ENCODE assay signal across 25 cellular contexts in the genomic region with DNA sequence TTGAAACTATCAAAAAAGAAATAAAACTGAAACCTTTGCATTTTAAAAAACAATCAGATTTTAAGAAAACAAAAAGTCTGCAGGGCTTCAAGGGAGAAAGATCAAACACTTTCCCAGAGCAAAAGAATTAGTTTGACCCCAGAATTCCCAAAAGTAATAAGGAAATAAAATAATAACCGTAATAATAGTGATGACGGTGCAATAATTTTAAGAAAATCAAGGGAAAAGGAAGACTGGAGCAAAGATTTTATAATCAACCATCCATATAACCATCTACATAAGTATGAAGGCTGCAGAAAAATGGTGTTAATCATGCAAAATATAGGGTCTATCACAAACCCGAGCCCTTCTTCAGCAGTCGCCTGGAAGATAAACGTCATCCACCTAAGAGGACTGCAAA.
DNase-seq lines count a peak whose midpoint lies in the region; ATAC-seq, FAIRE-seq and TF ChIP-seq lines count a peak whose summit lies in the region.
"Had no signal": no experiment of that assay in that cellular context is flagged by ENCODE, and none has a peak within 500 bp of the region (broad histone marks: within the 10 kb centered on the region; RNA-seq: fewer than 3 reads in every experiment).

No MANE protein-coding gene starts in this region.

- TF ChIP-seq CTCF in HepG2 (CRISPR knock-in tag; IDR thresholded peaks at IDR 0.05) (no peak), right lobe of liver (IDR thresholded peaks at IDR 0.05) (no peak), colonic mucosa (IDR thresholded peaks at IDR 0.05) (no peak)

- no peak for FAIRE-seq in HepG2 (lab: Jason Lieb, UNC)
- FAIRE-seq: GM12878, GM12892, GM18507 had no signal

- H3K4me1 ChIP-seq in HepG2 (ENCODE audit: insufficient read depth, low read length) (no peaks in the 10 kb centered on the region), right lobe of liver (no peaks in the 10 kb centered on the region), colonic mucosa (no peaks in the 10 kb centered on the region)
- H3K4me1 ChIP-seq: BE2C, BLaER1 had no signal

- H3K9me3 Mint-ChIP-seq in activated naive CD4-positive, alpha-beta T cell treated with anti-CD3 and anti-CD28 coated beads, Interleukin-2, amount 50 U/mL, for 72 hours, result no peaks in the 10 kb centered on the region

- H3K9ac ChIP-seq in HepG2 (ENCODE audit: insufficient read depth, low read depth, low read length) (no peak overlapping the region), colonic mucosa (ENCODE audit: low read depth in 2 of 2, low read length in 2 of 2) (no peak overlapping the region)
- H3K9ac ChIP-seq: BLaER1 had no signal

- WGBS in HepG2 (ENCODE audit: low lambda C conversion rate), result 2% methylated on average over 5 of the region's 5 CpGs
- WGBS in right lobe of liver (ENCODE audit: insufficient coverage, low coverage, low lambda C conversion rate, missing lambda C conversion rate), result 51% methylated on average over 5 of the region's 5 CpGs

- no peak overlapping the region for H2AFZ ChIP-seq in HepG2 (ENCODE audit: low read length)

- DNase-seq in HepG2 (ENCODE audit: low spot score) (no peak), right lobe of liver (no peak), T-helper 17 cell (no peak), colonic mucosa (no peak)
- no peak for DNase-seq in activated naive CD4-positive, alpha-beta T cell treated with anti-CD3 and anti-CD28 coated beads, Interleukin-2, amount 50 U/mL, for 72 hours (ENCODE audit: low spot score in 2 of 2)
- DNase-seq: ACHN; BE2C; C1 segment of cervical spinal cord; CD4-positive, alpha-beta memory T cell; CD4-positive, CD25-positive, alpha-beta regulatory T cell; CD8-positive, alpha-beta memory T cell; COR-L47; DMS 273 treated with DMSO at 0.1 percent for 48 hours; DMS153; DMS53; DMS79; DND-41; EL; GDM1 had no signal

- TF ChIP-seq POLR2A in HepG2 (IDR thresholded peaks at IDR 0.05; ENCODE audit: insufficient read depth in 1 of 2, low read depth in 2 of 2, low read length in 2 of 2) (no peak), right lobe of liver (IDR thresholded peaks at IDR 0.05) (no peak)

- H3K36me3 ChIP-seq in HepG2 (replicated peaks in 1 of 2; ENCODE audit: control insufficient read depth in 1 of 2, insufficient read depth in 2 of 2, low read length in 2 of 2) (no peaks in the 10 kb centered on the region), right lobe of liver (no peaks in the 10 kb centered on the region), colonic mucosa (no peaks in the 10 kb centered on the region)
- H3K36me3 ChIP-seq: BE2C, BLaER1 had no signal

- in situ Hi-C loops in HepG2 (cut with HindIII; ENCODE audit: extremely low pct_ligation_motif_present, low pct_unique_long_range_greater_than_20kb), result no loop called here

- peak overlapping the region; percentile 53 for H3K27ac Mint-ChIP-seq in T-helper 17 cell
- H3K27ac Mint-ChIP-seq in activated naive CD4-positive, alpha-beta T cell treated with anti-CD3 and anti-CD28 coated beads, Interleukin-2, amount 50 U/mL, for 72 hours, result no peak overlapping the region
- H3K27ac Mint-ChIP-seq: CD14-positive monocyte; CD4-positive, alpha-beta memory T cell; CD4-positive, CD25-positive, alpha-beta regulatory T cell; CD8-positive, alpha-beta memory T cell had no signal

- CTCF ChIA-PET in HepG2 (lab: Yijun Ruan, JAX; ENCODE audit: low intra/inter-chr PET ratio, low total read pairs), result no interaction called here

- intact Hi-C loops in HepG2 (cut with micrococcal nuclease; ENCODE audit: unreplicated experiment) (no loop called here), right lobe of liver (cut with DNase I) (no loop called here), colonic mucosa (cut with DNase I) (no loop called here)

- BruUV-seq in HepG2 (replicated peaks; lab: Mats Ljungman, UMichigan), result no TSS peak

- no peaks in the 10 kb centered on the region for H4K20me1 ChIP-seq in HepG2 (ENCODE audit: insufficient read depth, low read length)
- H4K20me1 ChIP-seq: BLaER1 had no signal

- H3K4me3 ChIP-seq in HepG2 (replicated peaks in 1 of 3; ENCODE audit: insufficient read depth in 1 of 3, low read depth in 2 of 3, low read length in 3 of 3) (no peak overlapping the region), right lobe of liver (no peak overlapping the region), colonic mucosa (no peak overlapping the region)
- H3K4me3 ChIP-seq: BLaER1, GM12878 had no signal

- no peaks in the 10 kb centered on the region; a peak in 2 of 5 replicates for H3K27me3 ChIP-seq in HepG2 (ENCODE audit: control insufficient read depth in 1 of 2, insufficient read depth in 2 of 2, low read length in 2 of 2)
- H3K27me3 ChIP-seq in right lobe of liver, result no peaks in the 10 kb centered on the region
- H3K27me3 ChIP-seq in colonic mucosa, result no peaks in the 10 kb centered on the region
- H3K27me3 ChIP-seq: BLaER1 had no signal

- peaks cover 20% of the 10 kb centered on the region for H3K27me3 Mint-ChIP-seq in T-helper 17 cell

- ATAC-seq in HepG2 (no peak), right lobe of liver (no peak), T-helper 17 cell (no peak)
- no peak for ATAC-seq in activated naive CD4-positive, alpha-beta T cell treated with anti-CD3 and anti-CD28 coated beads, Interleukin-2, amount 50 U/mL, for 72 hours
- ATAC-seq: GM12878 had no signal

- H3K4me3 Mint-ChIP-seq in T-helper 17 cell, result no peak overlapping the region
- H3K4me3 Mint-ChIP-seq: CD14-positive monocyte; CD4-positive, alpha-beta memory T cell; CD4-positive, CD25-positive, alpha-beta regulatory T cell; CD8-positive, alpha-beta memory T cell had no signal

- H3K9me3 ChIP-seq in HepG2 (ENCODE audit: low read length), result no peaks in the 10 kb centered on the region
- H3K9me3 ChIP-seq in right lobe of liver, result no peaks in the 10 kb centered on the region
- no peaks in the 10 kb centered on the region for H3K9me3 ChIP-seq in T-helper 17 cell (ENCODE audit: control insufficient read depth, low read length, poor library complexity, severe bottlenecking)
- no peaks in the 10 kb centered on the region for H3K9me3 ChIP-seq in colonic mucosa
- H3K9me3 ChIP-seq: BE2C had no signal

- no peaks in the 10 kb centered on the region for H3K4me1 Mint-ChIP-seq in T-helper 17 cell
- H3K4me1 Mint-ChIP-seq: CD14-positive monocyte; CD4-positive, alpha-beta memory T cell; CD4-positive, CD25-positive, alpha-beta regulatory T cell; CD8-positive, alpha-beta memory T cell had no signal

- no peaks in the 10 kb centered on the region for H3K79me2 ChIP-seq in HepG2 (ENCODE audit: insufficient read depth, low read length)

- H3K27ac ChIP-seq in HepG2 (ENCODE audit: extremely low read length, insufficient read depth, low read length) (no peak overlapping the region), right lobe of liver (no peak overlapping the region), colonic mucosa (no peak overlapping the region)
- H3K27ac ChIP-seq: 22Rv1, BLaER1 had no signal

- POLR2A ChIA-PET in HepG2 (lab: Yijun Ruan, JAX), result no interaction called here

- no peak overlapping the region for H3K4me2 ChIP-seq in HepG2 (ENCODE audit: low read depth, low read length)
- H3K4me2 ChIP-seq: BLaER1 had no signal

- TF ChIP-seq EP300 in HepG2 (IDR thresholded peaks at IDR 0.05; ENCODE audit: low read depth in 2 of 2, low read length in 2 of 2) (no peak), HepG2 (CRISPR knock-in tag; IDR thresholded peaks at IDR 0.05; ENCODE audit: borderline replicate concordance) (no peak)

- TF ChIP-seq RAD21 in HepG2 (CRISPR knock-in tag; IDR thresholded peaks at IDR 0.05), result no peak

- H3K36me3 Mint-ChIP-seq in T-helper 17 cell (ENCODE audit: low read depth), result no peaks in the 10 kb centered on the region
- no peaks in the 10 kb centered on the region for H3K36me3 Mint-ChIP-seq in activated naive CD4-positive, alpha-beta T cell treated with anti-CD3 and anti-CD28 coated beads, Interleukin-2, amount 50 U/mL, for 72 hours
- H3K36me3 Mint-ChIP-seq: CD14-positive monocyte; CD4-positive, alpha-beta memory T cell; CD4-positive, CD25-positive, alpha-beta regulatory T cell; CD8-positive, alpha-beta memory T cell had no signal

TF ChIP-seq in HepG2, 621 proteins besides CTCF, POLR2A, EP300 and RAD21:
- TF ChIP-seq MAFK (conservative IDR thresholded peaks at IDR 0.05 in 1 of 2, IDR thresholded peaks at IDR 0.05 in 1 of 2; ENCODE audit: low read length in 2 of 2) (peak; percentile 61 to 84), TBX3 (IDR thresholded peaks at IDR 0.05; ENCODE audit: borderline replicate concordance) (no peak), MAFF (IDR thresholded peaks at IDR 0.05; ENCODE audit: low read depth, low read length) (peak; percentile 70), ZMYM3 (CRISPR knock-in tag; IDR thresholded peaks at IDR 0.05) (no peak), NFRKB (IDR thresholded peaks at IDR 0.05) (no peak), ATF3 (CRISPR knock-in tag; IDR thresholded peaks at IDR 0.05) (no peak)
